22 cellular contexts compared by ENCODE assay signal in genomic region chr11:23138761-23139160, GRCh38.
DNase-seq lines count a peak whose midpoint lies in the region; ATAC-seq and TF ChIP-seq lines count a peak whose summit lies in the region.
"Had no signal": no experiment of that assay in that cellular context is flagged by ENCODE, and none has a peak within 500 bp of the region (broad histone marks: within the 10 kb centered on the region; RNA-seq: fewer than 3 reads in every experiment).

No MANE protein-coding gene starts in this region.

- ATAC-seq in psoas muscle: no peak
- ATAC-seq: CD8-positive, alpha-beta T cell; GM12878; HCT116 had no signal

- intact Hi-C loops in psoas muscle (cut with DNase I): no loop called here

- H3K27ac ChIP-seq in psoas muscle: no peak overlapping the region
- H3K27ac ChIP-seq: BLaER1, C4-2B, GM23248 had no signal

- peaks cover 5% of the 10 kb centered on the region for H3K4me1 Mint-ChIP-seq in nephron
- no peaks in the 10 kb centered on the region for H3K4me1 Mint-ChIP-seq in activated CD4-positive, alpha-beta T cell treated with anti-CD3 and anti-CD28 coated beads, Interleukin-2, amount 10 ng/mL, durations not matched to agents 7 days and 5 days
- H3K4me1 Mint-ChIP-seq: B cell; CD4-positive, CD25-positive, alpha-beta regulatory T cell had no signal

- H3K27me3 ChIP-seq in psoas muscle (ENCODE audit: insufficient read depth in 3 of 3, low read length in 2 of 3): no peaks in the 10 kb centered on the region
- H3K27me3 ChIP-seq: BLaER1 had no signal

- no peaks in the 10 kb centered on the region for H3K4me1 ChIP-seq in psoas muscle
- H3K4me1 ChIP-seq: BLaER1, Caco-2 had no signal

- H3K27me3 Mint-ChIP-seq in nephron (ENCODE audit: low read depth): no peaks in the 10 kb centered on the region
- no peaks in the 10 kb centered on the region for H3K27me3 Mint-ChIP-seq in activated CD4-positive, alpha-beta T cell treated with anti-CD3 and anti-CD28 coated beads, Interleukin-2, amount 10 ng/mL, durations not matched to agents 7 days and 5 days
- H3K27me3 Mint-ChIP-seq: B cell; CD4-positive, CD25-positive, alpha-beta regulatory T cell had no signal

- peak overlapping the region; percentile 76 to 93 (median 84) for H3K27ac Mint-ChIP-seq in nephron
- H3K27ac Mint-ChIP-seq in activated CD4-positive, alpha-beta T cell treated with anti-CD3 and anti-CD28 coated beads, Interleukin-2, amount 10 ng/mL, durations not matched to agents 7 days and 5 days: no peak overlapping the region
- H3K27ac Mint-ChIP-seq: B cell; CD4-positive, CD25-positive, alpha-beta regulatory T cell; CD8-positive, alpha-beta T cell had no signal

- CTCF ChIA-PET in activated CD4-positive, alpha-beta T cell treated with anti-CD3 and anti-CD28 coated beads, Interleukin-2, amount 10 ng/mL, durations not matched to agents 7 days and 5 days (lab: Charles Lee): no interaction called here

- DNase-seq in NCI-H226: peak; percentile 2
- peak; percentile 56 for DNase-seq in SK-N-DZ (ENCODE audit: low spot score)
- peak; percentile 44 for DNase-seq in kidney glomerular epithelial cell (lab: John Stamatoyannopoulos, UW)
- no peak for DNase-seq in psoas muscle
- DNase-seq in activated CD4-positive, alpha-beta T cell treated with anti-CD3 and anti-CD28 coated beads, Interleukin-2, amount 10 ng/mL, durations not matched to agents 7 days and 5 days: no peak
- DNase-seq in D341Med (ENCODE audit: low spot score): no peak
- DNase-seq in NCI-H1092 (lab: John Stamatoyannopoulos, UW): no peak
- DNase-seq: Caco-2; CD4-positive, CD25-positive, alpha-beta regulatory T cell; CD8-positive, alpha-beta T cell; DMS 273 treated with DMSO at 0.1 percent for 48 hours; DMS79; EL; GDM1; GM23248; H7 had no signal

- POLR2A ChIA-PET in activated CD4-positive, alpha-beta T cell treated with anti-CD3 and anti-CD28 coated beads, Interleukin-2, amount 10 ng/mL, durations not matched to agents 7 days and 5 days (lab: Charles Lee): no interaction called here

- no peaks in the 10 kb centered on the region for H3K9me3 ChIP-seq in psoas muscle
- H3K9me3 ChIP-seq: BLaER1 had no signal

- no peaks in the 10 kb centered on the region for H3K9me3 Mint-ChIP-seq in nephron
- H3K9me3 Mint-ChIP-seq in activated CD4-positive, alpha-beta T cell treated with anti-CD3 and anti-CD28 coated beads, Interleukin-2, amount 10 ng/mL, durations not matched to agents 7 days and 5 days: no peaks in the 10 kb centered on the region
- H3K9me3 Mint-ChIP-seq: CD8-positive, alpha-beta T cell had no signal

- 64 to 94% (median 76%) methylated on average over 1 of the region's 1 CpG for WGBS in psoas muscle, 3 donors

- no peak overlapping the region for H3K4me3 ChIP-seq in psoas muscle
- H3K4me3 ChIP-seq: BLaER1, GM12878, GM23248 had no signal

- TF ChIP-seq CTCF in nephron (IDR thresholded peaks at IDR 0.05; ENCODE audit: unreplicated experiment in 3 of 3) (no peak), psoas muscle (IDR thresholded peaks at IDR 0.05) (no peak)

- no peaks in the 10 kb centered on the region for H3K36me3 ChIP-seq in psoas muscle (ENCODE audit: insufficient read depth in 1 of 2, low read depth in 1 of 2)
- H3K36me3 ChIP-seq: BLaER1 had no signal

- H3K36me3 Mint-ChIP-seq in nephron (ENCODE audit: low read depth): no peaks in the 10 kb centered on the region
- no peaks in the 10 kb centered on the region for H3K36me3 Mint-ChIP-seq in activated CD4-positive, alpha-beta T cell treated with anti-CD3 and anti-CD28 coated beads, Interleukin-2, amount 10 ng/mL, durations not matched to agents 7 days and 5 days (ENCODE audit: low read depth)
- H3K36me3 Mint-ChIP-seq: CD4-positive, CD25-positive, alpha-beta regulatory T cell; CD8-positive, alpha-beta T cell had no signal

- H3K4me3 Mint-ChIP-seq in nephron: no peak overlapping the region
- H3K4me3 Mint-ChIP-seq in activated CD4-positive, alpha-beta T cell treated with anti-CD3 and anti-CD28 coated beads, Interleukin-2, amount 10 ng/mL, durations not matched to agents 7 days and 5 days: no peak overlapping the region
- H3K4me3 Mint-ChIP-seq: B cell; CD4-positive, CD25-positive, alpha-beta regulatory T cell; CD8-positive, alpha-beta T cell had no signal

Comparison
In these comparisons a context has a peak if more than half of its experiments do, and no peak if none do; other contexts are left out.
1. DNase-seq: peak in NCI-H226 (single experiment), SK-N-DZ (single experiment) and kidney glomerular epithelial cell (single experiment); none in psoas muscle (0 of 2), activated CD4-positive, alpha-beta T cell treated with anti-CD3 and anti-CD28 coated beads, Interleukin-2, amount 10 ng/mL, durations not matched to agents 7 days and 5 days (single experiment), D341Med (single experiment) and NCI-H1092 (single experiment).